ENCODE assay signal across 8 cellular contexts in genomic region chr22:28799834-28800307, GRCh38. TPM values are rescaled to one million over a fixed set of nuclear protein-coding genes. Genes with fewer than 3 reads are reported as not detected.
DNase-seq lines count a peak whose midpoint lies in the region; ATAC-seq and TF ChIP-seq lines count a peak whose summit lies in the region.

No MANE protein-coding gene starts in this region.

- no peaks in the 10 kb centered on the region for H3K9me3 ChIP-seq in Peyer's patch

- H3K36me3 ChIP-seq in Peyer's patch, result peaks cover 0 to 31% (median 0%) of the 10 kb centered on the region in 3 donors

- TF ChIP-seq CTCF in Peyer's patch (IDR thresholded peaks at IDR 0.05), result no peak

- H3K4me3 ChIP-seq in Peyer's patch (peak overlapping the region; percentile 80 to 97 (median 86)), skin epidermis (peak overlapping the region; percentile 71 to 100 (median 93))

- H3K4me1 ChIP-seq in Peyer's patch, result peaks cover 0 to 61% (median 14%) of the 10 kb centered on the region in 4 donors

- peak; percentile 77 for DNase-seq in activated effector memory CD4-positive, alpha-beta T cell treated with anti-CD3 and anti-CD28 coated beads, Interleukin-2, amount 50 U/mL, for 16 hours
- no peak for DNase-seq in activated effector memory CD4-positive, alpha-beta T cell treated with Interleukin-2 at 50 U/mL for 16 hours
- DNase-seq in Peyer's patch (peak; percentile 40 to 84 (median 77)), caudate nucleus (lab: John Stamatoyannopoulos, UW) (peak in 35 of 61 donors; percentile 6 to 72 (median 47)), iris pigment epithelial cell (ENCODE audit: low read depth) (peak; percentile 60), NCI-H2196 treated with DMSO at 0.1 percent for 48 hours (lab: John Stamatoyannopoulos, UW; ENCODE audit: unreplicated experiment) (no peak)

- H3K27ac ChIP-seq in Peyer's patch, result peak overlapping the region; percentile 96 to 99 (median 97)
- H3K27ac ChIP-seq in caudate nucleus (ENCODE audit: low read depth, low read length), result peak overlapping the region; percentile 95
- peak overlapping the region; percentile 92 to 100 (median 100) for H3K27ac ChIP-seq in skin epidermis

- TF ChIP-seq POLR2A in Peyer's patch (IDR thresholded peaks at IDR 0.05), result no peak

- H3K27me3 ChIP-seq in Peyer's patch, result no peaks in the 10 kb centered on the region

- peak; percentile 28 for ATAC-seq in HG02943 (IDR thresholded peaks at IDR 0.05; ENCODE audit: low read depth, unreplicated experiment)

RNA-seq across cellular contexts. Expression of gene XBP1, which starts 0.5 kb away (rescaled TPM):
- total RNA-seq in Peyer's patch, result 100 to 1,000 TPM; 139 to 287 (median 213) TPM

RNA-seq across cellular contexts. Expression of gene CCDC117, which starts 27.4 kb away (rescaled TPM):
- 10 to 100 TPM in 3 of 4 donors, 1 to 10 TPM in 1; 6.3 to 23.9 (median 14.2) TPM for total RNA-seq in Peyer's patch

RNA-seq across cellular contexts. Expression of gene HSCB, which starts 58.0 kb away (rescaled TPM):
- 10 to 100 TPM in 3 of 4 donors, 1 to 10 TPM in 1; 6.2 to 49.5 (median 12.1) TPM for total RNA-seq in Peyer's patch

RNA-seq across cellular contexts. Expression of gene CHEK2, which starts 58.3 kb away (rescaled TPM):
- total RNA-seq in Peyer's patch, result 10 to 100 TPM in 3 of 4 donors, 1 to 10 TPM in 1; 8.7 to 24.2 (median 14.2) TPM

Comparison
In these comparisons a context has a peak if more than half of its experiments do, and no peak if none do; other contexts are left out.
1. DNase-seq: peak in activated effector memory CD4-positive, alpha-beta T cell treated with anti-CD3 and anti-CD28 coated beads, Interleukin-2, amount 50 U/mL, for 16 hours (single experiment), Peyer's patch (3 of 3), caudate nucleus (35 of 61) and iris pigment epithelial cell (single experiment); none in activated effector memory CD4-positive, alpha-beta T cell treated with Interleukin-2 at 50 U/mL for 16 hours (single experiment) and NCI-H2196 treated with DMSO at 0.1 percent for 48 hours (single experiment).
2. Peak in every context shown above with its lines, with median percentiles within 50 percentile points of each other: H3K27ac ChIP-seq.